In genomic region chr7:96649981-96650380, GRCh38 we compare ENCODE assay signal across 29 cellular contexts. TPM values are rescaled to one million over a fixed set of nuclear protein-coding genes. Genes with fewer than 3 reads are reported as not detected.
DNase-seq lines count a peak whose midpoint lies in the region; ATAC-seq, FAIRE-seq and TF ChIP-seq lines count a peak whose summit lies in the region.
"Had no signal": no experiment of that assay in that cellular context is flagged by ENCODE, and none has a peak within 500 bp of the region (broad histone marks: within the 10 kb centered on the region; RNA-seq: fewer than 3 reads in every experiment).

No MANE protein-coding gene starts in this region.

- H3K36me3 ChIP-seq in astrocyte (ENCODE audit: insufficient read depth, low read length) = no peaks in the 10 kb centered on the region
- no peaks in the 10 kb centered on the region for H3K36me3 ChIP-seq in smooth muscle cell (ENCODE audit: low read depth)
- H3K36me3 ChIP-seq: pancreas had no signal

- FAIRE-seq in astrocyte (lab: Jason Lieb, UNC) = no peak
- FAIRE-seq: HepG2, kidney, pancreas had no signal

- H3K4me3 ChIP-seq in astrocyte (ENCODE audit: insufficient read depth, low read depth, low read length) (no peak overlapping the region), fibroblast of pulmonary artery (replicated peaks; ENCODE audit: low read depth, low read length) (no peak overlapping the region), smooth muscle cell (no peak overlapping the region), coronary artery (no peak overlapping the region)
- H3K4me3 ChIP-seq: pancreas, PC-9, stomach had no signal

- no peak overlapping the region for H3K4me2 ChIP-seq in astrocyte (ENCODE audit: low read length)
- peak overlapping the region; percentile 27 for H3K4me2 ChIP-seq in smooth muscle cell
- H3K4me2 ChIP-seq: PC-9 had no signal

- H3K9ac ChIP-seq in astrocyte (ENCODE audit: low read length) (no peak overlapping the region), smooth muscle cell (ENCODE audit: low read depth) (no peak overlapping the region)

- peak; percentile 6 for DNase-seq in GM04503 (ENCODE audit: low read depth)
- peak; percentile 34 for DNase-seq in astrocyte (ENCODE audit: low read depth)
- DNase-seq in fibroblast of pulmonary artery (ENCODE audit: low read depth) = peak; percentile 14
- DNase-seq in smooth muscle cell (lab: John Stamatoyannopoulos, UW; ENCODE audit: unreplicated experiment) = no peak
- no peak for DNase-seq in globus pallidus (ENCODE audit: low spot score)
- no peak for DNase-seq in coronary artery (ENCODE audit: low spot score)
- DNase-seq: activated CD8-positive, alpha-beta T cell treated with anti-CD3 and anti-CD28 coated beads, Interleukin-2, amount 10 ng/mL, durations not matched to agents 7 days and 5 days; activated naive CD8-positive, alpha-beta T cell treated with anti-CD3 and anti-CD28 coated beads, Interleukin-2, amount 10 ng/mL, durations not matched to agents 7 days and 5 days; effector CD4-positive, alpha-beta T cell; erythroblast; glutamatergic neuron; Kasumi-1; kidney; NCI-H1092; NCI-H187 treated with DMSO at 0.1 percent for 48 hours; NCI-H524 treated with DMSO at 0.1 percent for 48 hours; NK-92 treated with Interleukin-12 subunit alpha and Interleukin-12 subunit beta, amount 100 ng/mL, for 24 hours; pancreas; PC-9; retina; SHP77; stimulated activated CD4-positive, alpha-beta T cell treated with anti-CD3 and anti-CD28 coated beads, Interleukin-2, amount 100 ng/mL, for 24 hours; stomach; trophoblast cell had no signal

- WGBS in smooth muscle cell (ENCODE audit: low lambda C conversion rate) = 59% methylated on average over 1 of the region's 1 CpG

- H3K27ac ChIP-seq in astrocyte (ENCODE audit: low read depth, low read length) (no peak overlapping the region), smooth muscle cell (ENCODE audit: low read depth) (no peak overlapping the region), coronary artery (no peak overlapping the region)
- H3K27ac ChIP-seq: pancreas, PC-9, stomach had no signal

- peaks cover 14% of the 10 kb centered on the region for H3K4me1 Mint-ChIP-seq in astrocyte (ENCODE audit: low read depth, unreplicated experiment)
- H3K4me1 Mint-ChIP-seq: activated naive CD8-positive, alpha-beta T cell treated with anti-CD3 and anti-CD28 coated beads, Interleukin-2, amount 10 ng/mL, durations not matched to agents 7 days and 5 days; CD14-positive monocyte; nephron had no signal

- H4K20me1 ChIP-seq in astrocyte (ENCODE audit: insufficient read depth, low read length) (no peaks in the 10 kb centered on the region), smooth muscle cell (ENCODE audit: low read depth) (no peaks in the 10 kb centered on the region)

- no peak overlapping the region for H2AFZ ChIP-seq in astrocyte (ENCODE audit: low read depth, low read length)
- no peak overlapping the region for H2AFZ ChIP-seq in smooth muscle cell (ENCODE audit: low read depth)
- H2AFZ ChIP-seq: PC-9 had no signal

- H3K4me3 Mint-ChIP-seq in astrocyte (ENCODE audit: unreplicated experiment) = no peak overlapping the region
- H3K4me3 Mint-ChIP-seq: activated CD8-positive, alpha-beta T cell treated with anti-CD3 and anti-CD28 coated beads, Interleukin-2, amount 10 ng/mL, durations not matched to agents 7 days and 5 days; activated naive CD8-positive, alpha-beta T cell treated with anti-CD3 and anti-CD28 coated beads, Interleukin-2, amount 10 ng/mL, durations not matched to agents 7 days and 5 days; CD14-positive monocyte; nephron; T-helper 2 cell treated with Interferon-gamma antibody and Interleukin-4, amounts not matched to agents 5 μg/mL and 100 μg/mL, for 36 hours had no signal

- H3K4me1 ChIP-seq in astrocyte (ENCODE audit: insufficient read depth, low read length) = no peaks in the 10 kb centered on the region
- H3K4me1 ChIP-seq in smooth muscle cell (ENCODE audit: low read depth) = no peaks in the 10 kb centered on the region
- H3K4me1 ChIP-seq: pancreas, stomach had no signal

- no peaks in the 10 kb centered on the region for H3K36me3 Mint-ChIP-seq in astrocyte (ENCODE audit: low read depth, unreplicated experiment)
- H3K36me3 Mint-ChIP-seq: activated naive CD8-positive, alpha-beta T cell treated with anti-CD3 and anti-CD28 coated beads, Interleukin-2, amount 10 ng/mL, durations not matched to agents 7 days and 5 days; CD14-positive monocyte had no signal

- peaks cover 1% of the 10 kb centered on the region for H3K9me3 Mint-ChIP-seq in astrocyte (ENCODE audit: unreplicated experiment)
- H3K9me3 Mint-ChIP-seq: T-helper 2 cell treated with Interferon-gamma antibody and Interleukin-4, amounts not matched to agents 5 μg/mL and 100 μg/mL, for 36 hours had no signal

- no peak for ATAC-seq in HG03135 (IDR thresholded peaks at IDR 0.05; ENCODE audit: unreplicated experiment)
- ATAC-seq: activated CD8-positive, alpha-beta T cell treated with anti-CD3 and anti-CD28 coated beads, Interleukin-2, amount 10 ng/mL, durations not matched to agents 7 days and 5 days; HepG2; pancreas had no signal

- no peaks in the 10 kb centered on the region for H3K27me3 ChIP-seq in astrocyte (ENCODE audit: insufficient read depth, low read length)
- H3K27me3 ChIP-seq in smooth muscle cell (ENCODE audit: low read depth) = peaks cover 5% of the 10 kb centered on the region
- H3K27me3 ChIP-seq: pancreas, stomach had no signal

- H3K79me2 ChIP-seq in astrocyte (ENCODE audit: insufficient read depth, low read length) = no peaks in the 10 kb centered on the region
- H3K79me2 ChIP-seq in smooth muscle cell (ENCODE audit: low read depth) = no peaks in the 10 kb centered on the region

- no peaks in the 10 kb centered on the region for H3K27me3 Mint-ChIP-seq in astrocyte (ENCODE audit: low read depth, unreplicated experiment)
- H3K27me3 Mint-ChIP-seq: activated naive CD8-positive, alpha-beta T cell treated with anti-CD3 and anti-CD28 coated beads, Interleukin-2, amount 10 ng/mL, durations not matched to agents 7 days and 5 days had no signal

- H3F3A ChIP-seq in smooth muscle cell (ENCODE audit: low read depth) = no peaks in the 10 kb centered on the region

- TF ChIP-seq CTCF in astrocyte (IDR thresholded peaks at IDR 0.05; ENCODE audit: insufficient read depth, low read depth, low read length) = no peak
- no peak for TF ChIP-seq CTCF in fibroblast of pulmonary artery (IDR thresholded peaks at IDR 0.05; ENCODE audit: low read length, missing control alignments)
- no peak for TF ChIP-seq CTCF in smooth muscle cell (IDR thresholded peaks at IDR 0.05; ENCODE audit: borderline replicate concordance, insufficient read depth, poor library complexity, severe bottlenecking)
- no peak for TF ChIP-seq CTCF in coronary artery (IDR thresholded peaks at IDR 0.05)

- no peaks in the 10 kb centered on the region for H3K9me3 ChIP-seq in astrocyte (ENCODE audit: insufficient read depth, low read depth, low read length)
- H3K9me3 ChIP-seq in smooth muscle cell (replicated peaks; ENCODE audit: low read depth) = peaks cover 5% of the 10 kb centered on the region
- H3K9me3 ChIP-seq: pancreas had no signal

- H3K27ac Mint-ChIP-seq in astrocyte (ENCODE audit: unreplicated experiment) = no peak overlapping the region
- H3K27ac Mint-ChIP-seq: activated CD8-positive, alpha-beta T cell treated with anti-CD3 and anti-CD28 coated beads, Interleukin-2, amount 10 ng/mL, durations not matched to agents 7 days and 5 days; activated naive CD8-positive, alpha-beta T cell treated with anti-CD3 and anti-CD28 coated beads, Interleukin-2, amount 10 ng/mL, durations not matched to agents 7 days and 5 days; CD14-positive monocyte; nephron; T-helper 2 cell treated with Interferon-gamma antibody and Interleukin-4, amounts not matched to agents 5 μg/mL and 100 μg/mL, for 36 hours had no signal

RNA-seq across cellular contexts. Expression of gene SEM1, which starts 59.7 kb away (rescaled TPM):
- 47.6 and 50.8 TPM in 2 replicates for total RNA-seq in astrocyte
- total RNA-seq in smooth muscle cell = 22.0 and 26.3 TPM in 2 replicates
- polyA plus RNA-seq in smooth muscle cell = 272 and 291 TPM in 2 replicates

Comparison
In these comparisons a context has a peak if more than half of its experiments do, and no peak if none do; other contexts are left out.
1. DNase-seq: peak in GM04503 (single experiment), astrocyte (single experiment) and fibroblast of pulmonary artery (single experiment); none in smooth muscle cell (single experiment), globus pallidus (single experiment) and coronary artery (single experiment).